In genomic region chr22:41478891-41479521, GRCh38 we compare ENCODE assay signal across 8 cellular contexts. TPM values are rescaled to one million over a fixed set of nuclear protein-coding genes. Genes with fewer than 3 reads are reported as not detected.
DNase-seq lines count a peak whose midpoint lies in the region; ATAC-seq, FAIRE-seq and TF ChIP-seq lines count a peak whose summit lies in the region.

No MANE protein-coding gene starts in this region.

- H2BK120ac ChIP-seq in H1 (replicated peaks; ENCODE audit: low read depth, low read length) = no peak overlapping the region
- H2BK120ac ChIP-seq in trophoblast cell (ENCODE audit: insufficient read depth, low read length, poor library complexity) = no peak overlapping the region

- H3K4me3 ChIP-seq in DOHH2 (ENCODE audit: low read length) (no peak overlapping the region), H1 (ENCODE audit: extremely low read depth in 1 of 4, insufficient read depth in 2 of 4, low read depth in 3 of 4, low read length in 4 of 4) (no peak overlapping the region), trophoblast cell (ENCODE audit: low read depth, low read length) (no peak overlapping the region)

- TF ChIP-seq EP300 in H1 (IDR thresholded peaks at IDR 0.05; ENCODE audit: borderline replicate concordance in 1 of 2, low read depth in 2 of 2, low read length in 2 of 2) = no peak

- H2AK5ac ChIP-seq in H1 (ENCODE audit: low read depth, low read length) (peak overlapping the region; percentile 4; the same call in 1 of the 2 replicates), trophoblast cell (ENCODE audit: low read length) (no peak overlapping the region)

- POLR2A ChIA-PET in H1 (lab: Charles Lee; ENCODE audit: partially characterized antibody) = interaction anchor here (0.6 to 30.6 kb wide), 9 partner anchors 8 to 175 kb away, joined by 3 to 887 read pairs (median 5); partner anchors contain the start of genes ACO2, PHF5A, TEF and TOB2

- peak overlapping the region; percentile 17; the same call in 1 of the 2 replicates for H2BK20ac ChIP-seq in H1 (ENCODE audit: low read length)

- DNase-seq in NCI-H1694 (lab: John Stamatoyannopoulos, UW) (peak; percentile 87), H1 (ENCODE audit: low read depth in 1 of 2, low spot score in 2 of 2) (no peak), trophoblast cell (no peak), NCI-H1417 (lab: John Stamatoyannopoulos, UW) (no peak), NCI-H510A treated with DMSO at 0.1 percent for 48 hours (lab: John Stamatoyannopoulos, UW) (no peak), NCI-H1092 (lab: John Stamatoyannopoulos, UW) (no peak)

- H4K91ac ChIP-seq in H1 (replicated peaks; ENCODE audit: insufficient read length, low read length) = no peak overlapping the region
- H4K91ac ChIP-seq in trophoblast cell (ENCODE audit: low read depth, low read length) = no peak overlapping the region

- no peaks in the 10 kb centered on the region for H3K9me3 ChIP-seq in DOHH2 (ENCODE audit: control insufficient read depth, insufficient read depth, low read length)
- no peaks in the 10 kb centered on the region for H3K9me3 ChIP-seq in H1 (ENCODE audit: insufficient read depth in 2 of 2, low read depth in 1 of 2, low read length in 1 of 2)
- H3K9me3 ChIP-seq in trophoblast cell (ENCODE audit: insufficient read depth, low read depth, low read length) = no peaks in the 10 kb centered on the region

- 87% methylated on average over 7 of the region's 7 CpGs; no CpG with 5 or more reads in 1 of the 2 experiments for WGBS in H1 (ENCODE audit: extremely low coverage in 1 of 2, insufficient coverage in 1 of 2, insufficient read length in 1 of 2, insufficient replicate concordance in 2 of 2, low coverage in 1 of 2, low lambda C conversion rate in 2 of 2, missing lambda C conversion rate in 1 of 2), 2 experiments
- no CpG with 5 or more reads among the region's 7 CpGs for WGBS in trophoblast cell (ENCODE audit: extremely low coverage, insufficient coverage, insufficient read length)

- CTCF ChIA-PET in H1 (lab: Charles Lee; ENCODE audit: partially characterized antibody) = interaction anchor here (0.6 to 7.8 kb wide), 13 partner anchors 10 to 241 kb away, joined by 3 to 79 read pairs (median 4); partner anchors contain the start of genes ACO2 and PHF5A

- H2BK12ac ChIP-seq in H1 (ENCODE audit: low read depth, low read length) (peak overlapping the region; percentile 69; the same call in 1 of the 2 replicates), trophoblast cell (ENCODE audit: low read length) (no peak overlapping the region)

- no peak for TF ChIP-seq RAD21 in H1 (IDR thresholded peaks at IDR 0.05 in 1 of 2, conservative IDR thresholded peaks at IDR 0.05 in 1 of 2; ENCODE audit: low read depth in 2 of 2, low read length in 2 of 2)

- H3K18ac ChIP-seq in H1 (ENCODE audit: extremely low read depth, low read length) (no peak overlapping the region), trophoblast cell (ENCODE audit: low read length) (no peak overlapping the region)

- peak overlapping the region; percentile 56 for H3K27ac ChIP-seq in DOHH2 (ENCODE audit: low read depth, low read length)
- peak overlapping the region; percentile 20; the same call in 1 of the 2 replicates for H3K27ac ChIP-seq in H1 (ENCODE audit: low read depth, low read length)
- no peak overlapping the region for H3K27ac ChIP-seq in trophoblast cell (ENCODE audit: low read depth, low read length)

- H3K27me3 ChIP-seq in DOHH2 (ENCODE audit: control insufficient read depth, low read length) (no peaks in the 10 kb centered on the region), H1 (replicated peaks in 1 of 4; ENCODE audit: control insufficient read depth in 3 of 4, extremely low read depth in 1 of 4, insufficient read depth in 3 of 4, low read length in 3 of 4) (no peaks in the 10 kb centered on the region), trophoblast cell (ENCODE audit: insufficient read depth, low read length) (no peaks in the 10 kb centered on the region)

- peak overlapping the region; percentile 59 for H3K4me2 ChIP-seq in DOHH2 (ENCODE audit: low read length)
- no peak overlapping the region; a peak in 1 of 4 replicates for H3K4me2 ChIP-seq in H1 (ENCODE audit: insufficient read depth in 1 of 2, low read depth in 2 of 2, low read length in 2 of 2)
- H3K4me2 ChIP-seq in trophoblast cell (ENCODE audit: low read length) = no peak overlapping the region

- H2BK5ac ChIP-seq in H1 (ENCODE audit: low read depth, low read length) (peak overlapping the region; percentile 32; the same call in 1 of the 2 replicates), trophoblast cell (ENCODE audit: low read depth, low read length, poor library complexity) (no peak overlapping the region)

- H3K79me1 ChIP-seq in H1 (ENCODE audit: low read depth, low read length) = peaks cover 27% of the 10 kb centered on the region
- no peaks in the 10 kb centered on the region for H3K79me1 ChIP-seq in trophoblast cell (ENCODE audit: low read length)

- H3K4me1 ChIP-seq in DOHH2 (ENCODE audit: control insufficient read depth, low read length) = peaks cover 74% of the 10 kb centered on the region
- H3K4me1 ChIP-seq in H1 (replicated peaks in 1 of 4; ENCODE audit: control insufficient read depth in 3 of 4, insufficient read depth in 4 of 4, low read length in 3 of 4) = peaks cover 24 to 39% (median 26%) of the 10 kb centered on the region in 4 experiments
- H3K4me1 ChIP-seq in trophoblast cell (ENCODE audit: control insufficient read depth in 1 of 2, insufficient read depth in 2 of 2, low read length in 2 of 2) = peaks cover 0 to 3% of the 10 kb centered on the region in 2 experiments

- H4K8ac ChIP-seq in H1 (ENCODE audit: extremely low read depth, insufficient read depth, low read length) (no peak overlapping the region), trophoblast cell (ENCODE audit: low read depth, low read length) (no peak overlapping the region)

- peaks cover 44% of the 10 kb centered on the region for H3K36me3 ChIP-seq in DOHH2 (ENCODE audit: control insufficient read depth, low read length)
- no peaks in the 10 kb centered on the region; a peak in 1 of 8 replicates for H3K36me3 ChIP-seq in H1 (ENCODE audit: control insufficient read depth in 2 of 4, insufficient read depth in 4 of 4, low read length in 3 of 4)
- peaks cover 0 to 3% of the 10 kb centered on the region in 2 experiments for H3K36me3 ChIP-seq in trophoblast cell (ENCODE audit: control insufficient read depth in 1 of 2, insufficient read depth in 2 of 2, low read length in 2 of 2)

- H3K4ac ChIP-seq in H1 (replicated peaks; ENCODE audit: insufficient read length, low read depth, low read length) = no peak overlapping the region
- peak overlapping the region; percentile 25 for H3K4ac ChIP-seq in trophoblast cell (ENCODE audit: low read depth, low read length)

- no peak for FAIRE-seq in H1 (lab: Jason Lieb, UNC)

- peaks cover 3% of the 10 kb centered on the region for H3F3A ChIP-seq in DOHH2 (ENCODE audit: control insufficient read depth, insufficient read depth)

- peaks cover 18% of the 10 kb centered on the region; the same call in 1 of the 2 replicates for H4K20me1 ChIP-seq in DOHH2 (ENCODE audit: control insufficient read depth, insufficient read depth, low read depth, low read length)
- H4K20me1 ChIP-seq in H1 (replicated peaks in 1 of 2; ENCODE audit: control insufficient read depth in 1 of 2, insufficient read depth in 2 of 2, low read length in 2 of 2) = peaks cover 4 to 24% of the 10 kb centered on the region in 2 experiments

- TF ChIP-seq CTCF in DOHH2 (IDR thresholded peaks at IDR 0.05; ENCODE audit: low read depth, low read length, poor library complexity, severe bottlenecking) (no peak), H1 (IDR thresholded peaks at IDR 0.05; ENCODE audit: control extremely low read depth in 1 of 3, insufficient read depth in 1 of 3, low read depth in 1 of 3, low read length in 3 of 3) (no peak)

- H2BK15ac ChIP-seq in H1 (ENCODE audit: low read length) = peak overlapping the region; percentile 40; the same call in 1 of the 2 replicates

- no peak overlapping the region for H3K23ac ChIP-seq in H1 (ENCODE audit: insufficient read length)
- no peak overlapping the region for H3K23ac ChIP-seq in trophoblast cell (ENCODE audit: low read length)

- H2AFZ ChIP-seq in H1 (ENCODE audit: low read length) (no peak overlapping the region), trophoblast cell (ENCODE audit: insufficient read depth, low read length, poor library complexity) (no peak overlapping the region)

- no peaks in the 10 kb centered on the region for H3K23me2 ChIP-seq in H1 (ENCODE audit: low read depth, low read length)

- H3K9me2 ChIP-seq in DOHH2 (replicated peaks; ENCODE audit: control insufficient read depth, low read length) = no peaks in the 10 kb centered on the region

- H3K79me2 ChIP-seq in DOHH2 (ENCODE audit: control insufficient read depth, low read length) (peaks cover 96% of the 10 kb centered on the region), H1 (ENCODE audit: control insufficient read depth in 1 of 2, insufficient read depth in 2 of 2, low read length in 2 of 2) (peaks cover 3 to 74% of the 10 kb centered on the region in 2 experiments; a peak in 3 of 4 replicates), trophoblast cell (ENCODE audit: control insufficient read depth, insufficient read depth, low read length, poor library complexity) (peaks cover under 1% of the 10 kb centered on the region)

- ATAC-seq in GM18511 (IDR thresholded peaks at IDR 0.05; ENCODE audit: unreplicated experiment) = no peak

- H3K14ac ChIP-seq in H1 (ENCODE audit: insufficient read length) (no peak overlapping the region), trophoblast cell (ENCODE audit: low read length) (no peak overlapping the region)

- TF ChIP-seq POLR2A in H1 (IDR thresholded peaks at IDR 0.05; ENCODE audit: control extremely low read depth in 1 of 2, low read depth in 2 of 2, low read length in 2 of 2) = no peak

- H3K56ac ChIP-seq in H1 (replicated peaks; ENCODE audit: insufficient read length, low read depth, low read length) = no peak overlapping the region

- H4K12ac ChIP-seq in trophoblast cell (ENCODE audit: low read depth, low read length) = no peak overlapping the region

- peak overlapping the region in 1 of 4 experiments; percentile 13; a peak in 3 of 7 replicates for H3K9ac ChIP-seq in H1 (replicated peaks in 1 of 4; ENCODE audit: extremely low read depth in 1 of 4, low read depth in 3 of 4, low read length in 3 of 4)
- no peak overlapping the region for H3K9ac ChIP-seq in trophoblast cell (ENCODE audit: low read length)

- no peak overlapping the region for H4K5ac ChIP-seq in H1 (ENCODE audit: insufficient read length, low read depth, low read length)

RNA-seq across cellular contexts. Expression of gene ACO2, which starts 10.1 kb away (rescaled TPM):
- 72.4 and 75.4 TPM in 2 replicates for total RNA-seq in H1 (2021; fragmentation: NEBNext Ultra II Directional; extraction: Animal tissue kit (Norgen Biotek cat#: 25700))
- polyA plus RNA-seq in H1 (2011; rRNA removed) = 52.8 and 74.1 TPM in 2 replicates
- 36.2 TPM for polyA plus RNA-seq in H1 (2011; cell fraction: cytosol; rRNA removed)
- 102 TPM for polyA plus RNA-seq in H1 (2011; cell fraction: nucleus; rRNA removed)
- 54.7 to 79.7 TPM (median 75.7 TPM) in 4 replicates for polyA plus RNA-seq in H1 (2012, experiment 1 of 2)
- 75.0 TPM for polyA plus RNA-seq in H1 (2012, experiment 2 of 2)
- polyA plus RNA-seq in H1 (2013, experiment 1 of 2) = 62.2 TPM
- polyA plus RNA-seq in H1 (2013, experiment 2 of 2) = 53.8 TPM
- polyA minus RNA-seq in H1 (2011; rRNA and poly(A)+ RNA removed) = 33.8 and 43.9 TPM in 2 replicates
- polyA minus RNA-seq in H1 (2011; cell fraction: cytosol; rRNA and poly(A)+ RNA removed) = 27.0 TPM
- polyA minus RNA-seq in H1 (2011; cell fraction: nucleus; rRNA and poly(A)+ RNA removed) = 42.1 TPM
- polyA plus RNA-seq in trophoblast cell (2013) = 63.0 and 64.1 TPM in 2 replicates

RNA-seq across cellular contexts. Expression of gene PHF5A, which starts 10.5 kb away (rescaled TPM):
- 109 and 135 TPM in 2 replicates for total RNA-seq in H1 (2021; fragmentation: NEBNext Ultra II Directional; extraction: Animal tissue kit (Norgen Biotek cat#: 25700))
- polyA plus RNA-seq in H1 (2011; rRNA removed) = 96.7 and 119 TPM in 2 replicates
- 134 TPM for polyA plus RNA-seq in H1 (2011; cell fraction: cytosol; rRNA removed)
- 46.8 TPM for polyA plus RNA-seq in H1 (2011; cell fraction: nucleus; rRNA removed)
- polyA plus RNA-seq in H1 (2012, experiment 1 of 2) = 104 to 127 TPM (median 122 TPM) in 4 replicates
- 152 TPM for polyA plus RNA-seq in H1 (2012, experiment 2 of 2)
- polyA plus RNA-seq in H1 (2013, experiment 1 of 2) = 72.0 TPM
- 66.9 TPM for polyA plus RNA-seq in H1 (2013, experiment 2 of 2)
- polyA minus RNA-seq in H1 (2011; rRNA and poly(A)+ RNA removed) = 48.6 and 53.7 TPM in 2 replicates
- 24.6 TPM for polyA minus RNA-seq in H1 (2011; cell fraction: cytosol; rRNA and poly(A)+ RNA removed)
- polyA minus RNA-seq in H1 (2011; cell fraction: nucleus; rRNA and poly(A)+ RNA removed) = 29.1 TPM
- 46.3 and 48.1 TPM in 2 replicates for polyA plus RNA-seq in trophoblast cell (2013)

RNA-seq across cellular contexts. Expression of gene TOB2, which starts 32.4 kb away (rescaled TPM):
- 52.8 and 54.1 TPM in 2 replicates for total RNA-seq in H1 (2021; fragmentation: NEBNext Ultra II Directional; extraction: Animal tissue kit (Norgen Biotek cat#: 25700))
- 27.0 and 37.5 TPM in 2 replicates for polyA plus RNA-seq in H1 (2011; rRNA removed)
- 17.4 TPM for polyA plus RNA-seq in H1 (2011; cell fraction: cytosol; rRNA removed)
- polyA plus RNA-seq in H1 (2011; cell fraction: nucleus; rRNA removed) = 22.6 TPM
- polyA plus RNA-seq in H1 (2012, experiment 1 of 2) = 30.2 to 35.8 TPM (median 33.5 TPM) in 4 replicates
- polyA plus RNA-seq in H1 (2012, experiment 2 of 2) = 39.6 TPM
- 27.4 TPM for polyA plus RNA-seq in H1 (2013, experiment 1 of 2)
- polyA plus RNA-seq in H1 (2013, experiment 2 of 2) = 28.2 TPM
- polyA minus RNA-seq in H1 (2011; rRNA and poly(A)+ RNA removed) = 20.4 and 28.3 TPM in 2 replicates
- 20.0 TPM for polyA minus RNA-seq in H1 (2011; cell fraction: cytosol; rRNA and poly(A)+ RNA removed)
- polyA minus RNA-seq in H1 (2011; cell fraction: nucleus; rRNA and poly(A)+ RNA removed) = 12.7 TPM
- polyA plus RNA-seq in trophoblast cell (2013) = 30.8 and 31.2 TPM in 2 replicates
